31 cellular contexts compared by ENCODE assay signal in genomic region chr17:30074726-30075125, GRCh38.
"Had no signal": no experiment of that assay in that cellular context is flagged by ENCODE, and none has a peak within 500 bp of the region (broad histone marks: within the 10 kb centered on the region; RNA-seq: fewer than 3 reads in every experiment).

No MANE protein-coding gene starts in this region.

- H3K27ac ChIP-seq: ascending aorta, Peyer's patch, SJCRH30, SK-N-MC had no signal

- H3K4me3 ChIP-seq: ascending aorta, MG63, Peyer's patch, SJCRH30, SK-N-MC had no signal

- ATAC-seq: activated CD8-positive, alpha-beta T cell treated with anti-CD3 and anti-CD28 coated beads for 36 hours; activated T-cell treated with anti-CD3 and anti-CD28 coated beads, Interleukin-2, amount 50 U/mL, for 72 hours; activated T-helper 17 cell treated with anti-CD3 and anti-CD28 coated beads, Interleukin-2, amount 50 U/mL, for 72 hours; PC-3 had no signal

- H3K4me1 ChIP-seq: ascending aorta, Peyer's patch, SJCRH30 had no signal

- H3K36me3 ChIP-seq: ascending aorta, MG63, Peyer's patch, SJCRH30 had no signal

- H3K9me3 ChIP-seq: ascending aorta, Peyer's patch, SJCRH30 had no signal

- DNase-seq: activated CD4-positive, alpha-beta T cell treated with anti-CD3 and anti-CD28 coated beads, Interleukin-2, amount 10 ng/mL, durations not matched to agents 24 days and 14 days; activated CD4-positive, alpha-beta T cell treated with anti-CD3 and anti-CD28 coated beads, Interleukin-2, amount 50 U/mL, for 4 hours; activated CD8-positive, alpha-beta T cell treated with anti-CD3 and anti-CD28 coated beads for 36 hours; activated effector memory CD4-positive, alpha-beta T cell treated with anti-CD3 and anti-CD28 coated beads, Interleukin-2, amount 50 U/mL, for 16 hours; activated naive CD4-positive, alpha-beta T cell; activated naive CD4-positive, alpha-beta T cell treated with anti-CD3 and anti-CD28 coated beads, Interleukin-2, amount 50 U/mL, for 16 hours; activated naive CD8-positive, alpha-beta T cell treated with anti-CD3 and anti-CD28 coated beads for 36 hours; activated T-cell treated with anti-CD3 and anti-CD28 coated beads, Interleukin-2, amount 50 U/mL, for 1 hour; activated T-cell treated with anti-CD3 and anti-CD28 coated beads, Interleukin-2, amount 50 U/mL, for 72 hours; amygdala; Kasumi-1; KG1; MG63; NCI-H1048; NCI-H1105 treated with DMSO at 0.1 percent for 48 hours; NCI-H1436; NCI-H1694; NCI-H1930; NCI-H2081 treated with DMSO at 0.1 percent for 48 hours; NCI-H2171; NCI-H510A; NCI-H526; NCI-H748 treated with DMSO at 0.1 percent for 48 hours; NK-92 treated with Interleukin-12 subunit alpha and Interleukin-12 subunit beta, amount 100 ng/mL, for 24 hours; PC-3; Peyer's patch; Right ventricle myocardium superior; SJCRH30 had no signal

- H3K27me3 ChIP-seq: ascending aorta, Peyer's patch, SJCRH30 had no signal
